ENCODE assay signal across 16 cellular contexts in the genomic region with DNA sequence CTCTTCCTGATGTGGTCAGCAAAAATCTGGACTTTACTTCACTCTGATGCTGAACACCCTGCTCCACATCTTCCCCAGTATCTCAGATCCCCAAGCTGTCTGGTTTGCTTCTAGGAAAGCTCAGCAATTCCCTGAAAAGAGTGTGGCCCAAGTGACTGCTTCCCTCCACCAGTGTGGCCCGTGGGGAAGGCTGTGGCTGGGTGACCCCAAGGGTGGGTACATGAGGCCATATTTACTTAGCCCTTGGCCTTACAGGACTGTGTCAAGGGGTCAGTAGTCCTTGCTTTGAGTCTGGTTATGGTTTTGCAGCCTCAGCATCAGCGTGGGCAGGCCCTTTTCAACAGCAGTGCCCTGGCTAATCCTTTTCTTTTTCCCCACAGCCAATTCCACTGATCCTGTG. TPM values are rescaled to one million over a fixed set of nuclear protein-coding genes. Genes with fewer than 3 reads are reported as not detected.
DNase-seq lines count a peak whose midpoint lies in the region; ATAC-seq and TF ChIP-seq lines count a peak whose summit lies in the region.
"Not testable (repeated sequence)": the region's sequence is repeated elsewhere in the genome, so short reads cannot be mapped to it uniquely, and the experiment has no call there.
"Had no signal": no experiment of that assay in that cellular context is flagged by ENCODE, and none has a peak within 500 bp of the region (broad histone marks: within the 10 kb centered on the region; RNA-seq: fewer than 3 reads in every experiment).

No MANE protein-coding gene starts in this region.

- H3K9ac ChIP-seq in fibroblast of lung (ENCODE audit: insufficient read depth, low read length); mesenchymal stem cell (ENCODE audit: low read length); neuronal stem cell (ENCODE audit: low read depth, low read length, poor library complexity); smooth muscle cell (ENCODE audit: low read depth): not testable (repeated sequence)

- H3K9me3 ChIP-seq in MG63; fibroblast of lung (ENCODE audit: control insufficient read depth, insufficient read depth, low read depth, low read length); mesenchymal stem cell (ENCODE audit: control insufficient read depth, low read length); neuronal stem cell (replicated peaks in 1 of 2; ENCODE audit: control insufficient read depth in 2 of 2, insufficient read depth in 1 of 2, low read depth in 1 of 2, low read length in 2 of 2); smooth muscle cell (replicated peaks; ENCODE audit: low read depth); aorta (ENCODE audit: control insufficient read depth, low read length): not testable (repeated sequence)

- H4K8ac ChIP-seq in mesenchymal stem cell (ENCODE audit: low read length) = peak overlapping the region; percentile 14
- H4K8ac ChIP-seq in neuronal stem cell (ENCODE audit: low read depth, low read length) = not testable (repeated sequence)

- H3K4me3 Mint-ChIP-seq in chondrocyte (ENCODE audit: unreplicated experiment) = not testable (repeated sequence)

- peaks cover 11% of the 10 kb centered on the region for H3K4me1 Mint-ChIP-seq in chondrocyte (ENCODE audit: low read depth)

- not testable (repeated sequence) for H4K20me1 ChIP-seq in fibroblast of lung (ENCODE audit: control insufficient read depth, extremely low read depth, insufficient read depth, low read length); smooth muscle cell (ENCODE audit: low read depth)

- not testable (repeated sequence) for H3K4me3 ChIP-seq in MG63; fibroblast of lung (replicated peaks in 1 of 4; ENCODE audit: control extremely low read depth in 1 of 4, insufficient read depth in 1 of 4, low read depth in 3 of 4, low read length in 4 of 4); mesenchymal stem cell (ENCODE audit: insufficient read depth in 1 of 2, low read depth in 1 of 2, low read length in 2 of 2); neuronal stem cell (ENCODE audit: low read length in 2 of 2); smooth muscle cell; aorta (ENCODE audit: low read length in 2 of 2)

- H2BK5ac ChIP-seq in mesenchymal stem cell (ENCODE audit: low read depth, low read length, poor library complexity, severe bottlenecking); neuronal stem cell (ENCODE audit: low read length): not testable (repeated sequence)

- peak overlapping the region in 1 of 2 experiments; percentile 73 for H3K4ac ChIP-seq in mesenchymal stem cell (ENCODE audit: low read depth in 1 of 2, low read length in 2 of 2)
- H3K4ac ChIP-seq in neuronal stem cell (ENCODE audit: low read length) = not testable (repeated sequence)

- not testable (repeated sequence) for H3K36me3 Mint-ChIP-seq in chondrocyte (ENCODE audit: low read depth)

- H2BK120ac ChIP-seq in mesenchymal stem cell (ENCODE audit: low read depth, low read length); neuronal stem cell (ENCODE audit: low read depth, low read length): not testable (repeated sequence)

- H3F3A ChIP-seq in smooth muscle cell (ENCODE audit: low read depth) = not testable (repeated sequence)

- H3K79me2 ChIP-seq in fibroblast of lung (ENCODE audit: control insufficient read depth, insufficient read depth, low read length); smooth muscle cell (ENCODE audit: low read depth): not testable (repeated sequence)

- peak; percentile 48 for ATAC-seq in aorta (ENCODE audit: low FRiP score)

- H3K27me3 ChIP-seq in MG63; fibroblast of lung (ENCODE audit: control insufficient read depth, insufficient read depth, low read length); mesenchymal stem cell (ENCODE audit: control insufficient read depth in 1 of 2, insufficient read depth in 1 of 2, low read length in 2 of 2); neuronal stem cell (ENCODE audit: control insufficient read depth in 3 of 3, insufficient read depth in 3 of 3, low read depth in 1 of 3, low read length in 3 of 3); smooth muscle cell (ENCODE audit: low read depth); aorta (ENCODE audit: control insufficient read depth in 1 of 2, insufficient read depth in 2 of 2, low read length in 1 of 2): not testable (repeated sequence)

- peak overlapping the region; percentile 53 for H2AFZ ChIP-seq in fibroblast of lung (ENCODE audit: low read length)
- not testable (repeated sequence) for H2AFZ ChIP-seq in mesenchymal stem cell (ENCODE audit: low read depth, low read length); neuronal stem cell (ENCODE audit: low read length)
- H2AFZ ChIP-seq in smooth muscle cell (ENCODE audit: low read depth) = peak overlapping the region; percentile 28

- WGBS in mesenchymal stem cell = 4% methylated on average over 2 of the region's 2 CpGs
- WGBS in neuronal stem cell (ENCODE audit: extremely low coverage in 2 of 2, insufficient read length in 2 of 2, insufficient replicate concordance in 1 of 2), 2 donors = no CpG with 5 or more reads among the region's 2 CpGs
- 37% methylated on average over 2 of the region's 2 CpGs for WGBS in smooth muscle cell (ENCODE audit: low lambda C conversion rate)
- 53 to 54% methylated on average over 2 of the region's 2 CpGs for WGBS in aorta, 2 donors

- H3K36me3 ChIP-seq in MG63; fibroblast of lung (ENCODE audit: control insufficient read depth, insufficient read depth, low read length); mesenchymal stem cell (ENCODE audit: control insufficient read depth in 1 of 2, insufficient read depth in 2 of 2, low read depth in 1 of 2, low read length in 2 of 2); neuronal stem cell (replicated peaks in 1 of 2; ENCODE audit: control insufficient read depth in 2 of 2, insufficient read depth in 2 of 2, low read length in 2 of 2); smooth muscle cell (ENCODE audit: low read depth); aorta (ENCODE audit: control insufficient read depth in 1 of 2, insufficient read depth in 2 of 2, low read length in 1 of 2): not testable (repeated sequence)

- H3K27ac ChIP-seq in fibroblast of lung (ENCODE audit: insufficient read depth, low read length) (peak overlapping the region; percentile 59), neuronal stem cell (replicated peaks; ENCODE audit: low read length) (peak overlapping the region; percentile 36), smooth muscle cell (ENCODE audit: low read depth) (peak overlapping the region; percentile 38)
- H3K27ac ChIP-seq in mesenchymal stem cell (ENCODE audit: low read length, poor library complexity, severe bottlenecking); aorta (ENCODE audit: low read depth in 1 of 2, low read length in 2 of 2): not testable (repeated sequence)

- not testable (repeated sequence) for H2AK5ac ChIP-seq in mesenchymal stem cell (ENCODE audit: low read length, severe bottlenecking); neuronal stem cell (ENCODE audit: low read depth, low read length)

- H3K14ac ChIP-seq in mesenchymal stem cell (ENCODE audit: low read length in 2 of 2) = peak overlapping the region in 1 of 2 experiments; percentile 88
- H3K14ac ChIP-seq in neuronal stem cell (ENCODE audit: low read length) = not testable (repeated sequence)

- H4K91ac ChIP-seq in mesenchymal stem cell (ENCODE audit: low read length) = peak overlapping the region; percentile 97
- not testable (repeated sequence) for H4K91ac ChIP-seq in neuronal stem cell (ENCODE audit: low read depth, low read length, poor library complexity)

- H3K79me1 ChIP-seq in mesenchymal stem cell (replicated peaks; ENCODE audit: low read length, poor library complexity, severe bottlenecking); neuronal stem cell (ENCODE audit: low read depth, low read length): not testable (repeated sequence)

- not testable (repeated sequence) for H2BK15ac ChIP-seq in mesenchymal stem cell (ENCODE audit: low read depth, poor library complexity, severe bottlenecking); neuronal stem cell (ENCODE audit: low read length)

- not testable (repeated sequence) for H3K4me1 ChIP-seq in fibroblast of lung (ENCODE audit: control insufficient read depth, extremely low read depth, insufficient read depth, low read length); mesenchymal stem cell (ENCODE audit: control insufficient read depth, insufficient read depth, low read depth, low read length); neuronal stem cell (ENCODE audit: control insufficient read depth in 2 of 2, insufficient read depth in 1 of 2, low read depth in 1 of 2, low read length in 2 of 2); smooth muscle cell (ENCODE audit: low read depth); aorta (ENCODE audit: control insufficient read depth in 1 of 2, insufficient read depth in 2 of 2, low read length in 2 of 2)

- intact Hi-C loops in aorta (cut with DNase I) = not testable (repeated sequence)

- H3K9me3 Mint-ChIP-seq in chondrocyte (ENCODE audit: low read depth) = not testable (repeated sequence)

- H3K18ac ChIP-seq in mesenchymal stem cell (ENCODE audit: low read depth in 1 of 2, low read length in 2 of 2) = peak overlapping the region in 1 of 2 experiments; percentile 94
- H3K18ac ChIP-seq in neuronal stem cell (ENCODE audit: low read length) = peak overlapping the region; percentile 64

- H2BK12ac ChIP-seq in mesenchymal stem cell (ENCODE audit: low read length in 2 of 2) = peak overlapping the region in 1 of 2 experiments; percentile 63
- not testable (repeated sequence) for H2BK12ac ChIP-seq in neuronal stem cell (ENCODE audit: low read length)

- not testable (repeated sequence) for H3K23ac ChIP-seq in mesenchymal stem cell (ENCODE audit: low read length in 2 of 2); neuronal stem cell (ENCODE audit: low read depth, low read length, poor library complexity)

- H3K27ac Mint-ChIP-seq in chondrocyte (ENCODE audit: unreplicated experiment) = peak overlapping the region; percentile 80

- H3K27me3 Mint-ChIP-seq in chondrocyte (ENCODE audit: low read depth) = not testable (repeated sequence)

- TF ChIP-seq CTCF in chondrocyte (IDR thresholded peaks at IDR 0.05); fibroblast of lung (conservative IDR thresholded peaks at IDR 0.05 in 1 of 2, IDR thresholded peaks at IDR 0.05 in 1 of 2; ENCODE audit: low read depth in 1 of 2, low read length in 2 of 2); smooth muscle cell (IDR thresholded peaks at IDR 0.05; ENCODE audit: borderline replicate concordance, insufficient read depth, poor library complexity, severe bottlenecking): not testable (repeated sequence)

- H3K4me2 ChIP-seq in fibroblast of lung (ENCODE audit: extremely low read depth, insufficient read depth, low read length) = peak overlapping the region; percentile 13
- not testable (repeated sequence) for H3K4me2 ChIP-seq in mesenchymal stem cell (ENCODE audit: low read length, poor library complexity, severe bottlenecking); neuronal stem cell (ENCODE audit: insufficient read depth, low read length, poor library complexity, severe bottlenecking); smooth muscle cell

- DNase-seq in MG63 (peak; percentile 2), left kidney (ENCODE audit: low read depth, low spot score) (peak; percentile 2), mesenchymal stem cell (peak; percentile 11)
- DNase-seq in chondrocyte (ENCODE audit: low spot score); fibroblast of lung (ENCODE audit: low read depth in 2 of 2); neuronal stem cell (ENCODE audit: low spot score); smooth muscle cell (lab: John Stamatoyannopoulos, UW; ENCODE audit: unreplicated experiment); aorta: not testable (repeated sequence)

RNA-seq across cellular contexts. Expression of a gene that starts 35.8 kb away (rescaled TPM):
- not detected in 2 replicates for total RNA-seq in MG63 (2014; rRNA removed; shearing (Covaris generic); ENCODE audit: low replicate concordance)
- total RNA-seq in chondrocyte (not detected in 3 replicates), fibroblast of lung (not detected in 2 replicates), smooth muscle cell (1.5 TPM in 1 of 2 replicates, not detected in the other), aorta (10 to 100 TPM in 1 of 2 donors, 1 to 10 TPM in 1; 6.3 to 13.4 TPM)
- polyA plus RNA-seq in fibroblast of lung (not detected in 2 replicates), smooth muscle cell (1.8 TPM in 1 of 2 replicates, not detected in the other), aorta (1 to 10 TPM in 1 of 2 donors, under 1 TPM in 1; 0.41 to 5.3 TPM)
- not detected in 2 replicates for polyA plus RNA-seq in fibroblast of lung (2012)
- polyA minus RNA-seq in fibroblast of lung (ENCODE audit: low replicate concordance) = not detected in 2 replicates
- polyA plus RNA-seq in mesenchymal stem cell (2013, experiment 1 of 2) = not detected
- not detected for polyA plus RNA-seq in mesenchymal stem cell (2013, experiment 2 of 2)
- not detected for polyA plus RNA-seq in neuronal stem cell (2013, experiment 1 of 2)
- not detected for polyA plus RNA-seq in neuronal stem cell (2013, experiment 2 of 2)
- total RNA-seq: CD4-positive, alpha-beta memory T cell; Daoy; G401; H7; HT-29; OCI-LY7 had no signal
- polyA plus RNA-seq: A549; CD4-positive, alpha-beta memory T cell had no signal

RNA-seq across cellular contexts. Expression of a gene that starts 45.6 kb away (rescaled TPM):
- total RNA-seq in MG63 (2014; rRNA removed; shearing (Covaris generic); ENCODE audit: low replicate concordance) = not detected in 2 replicates
- not detected in 3 replicates for total RNA-seq in chondrocyte
- not detected in 2 replicates for total RNA-seq in fibroblast of lung
- not detected in 2 replicates for polyA plus RNA-seq in fibroblast of lung
- not detected in 2 replicates for polyA plus RNA-seq in fibroblast of lung (2012)
- not detected in 2 replicates for polyA minus RNA-seq in fibroblast of lung (ENCODE audit: low replicate concordance)
- polyA plus RNA-seq in mesenchymal stem cell (2013, experiment 1 of 2) = not detected
- polyA plus RNA-seq in mesenchymal stem cell (2013, experiment 2 of 2) = not detected
- polyA plus RNA-seq in neuronal stem cell (2013, experiment 1 of 2) = not detected
- polyA plus RNA-seq in neuronal stem cell (2013, experiment 2 of 2) = not detected
- total RNA-seq in smooth muscle cell = not detected in 2 replicates
- 0.09 TPM in 1 of 2 replicates, not detected in the other for polyA plus RNA-seq in smooth muscle cell
- total RNA-seq in aorta = 100 to 1,000 TPM in 1 of 2 donors, 10 to 100 TPM in 1; 88.2 to 116 TPM
- 100 to 1,000 TPM in 1 of 2 donors, 10 to 100 TPM in 1; 13.9 to 108 TPM for polyA plus RNA-seq in aorta
- total RNA-seq: Daoy, G401, H7, HT-29, M059J, OCI-LY7 had no signal
- polyA plus RNA-seq: A549 had no signal

Comparison
In these comparisons a context has a peak if more than half of its experiments do, and no peak if none do; other contexts are left out.
1. RNA of a gene that starts 45.6 kb away (total RNA-seq): 88.2 to 116 TPM in aorta; not detected in MG63, not detected in chondrocyte, not detected in fibroblast of lung and not detected in smooth muscle cell; every median in the first group is over 10 times any median in the second.